33 cellular contexts compared by ENCODE assay signal in the genomic region with DNA sequence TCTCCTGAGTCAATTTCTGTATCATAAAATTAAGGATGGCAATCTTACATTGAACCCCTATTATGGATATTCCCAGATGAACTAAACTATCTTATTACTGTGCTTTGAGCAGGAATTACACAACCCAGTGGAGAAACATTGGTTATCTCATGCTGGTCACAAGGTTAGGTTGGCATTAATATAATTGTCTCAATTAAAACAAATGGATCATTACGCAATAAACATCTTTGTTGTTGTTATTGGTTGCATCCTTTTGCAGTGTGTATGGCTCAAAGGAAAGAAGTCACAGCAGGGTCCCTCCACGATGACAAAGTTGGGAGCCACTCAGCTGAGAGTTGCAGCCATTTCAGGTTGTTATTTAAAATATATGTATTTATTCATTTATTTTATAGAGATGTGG.
"Had no signal": no experiment of that assay in that cellular context is flagged by ENCODE, and none has a peak within 500 bp of the region (broad histone marks: within the 10 kb centered on the region; RNA-seq: fewer than 3 reads in every experiment).

No MANE protein-coding gene starts in this region.

- H3K36me3 ChIP-seq: adrenal gland, ascending aorta, breast epithelium, cardiac muscle cell, colonic mucosa, esophagus squamous epithelium had no signal

- ATAC-seq: activated CD4-positive, alpha-beta T cell treated with anti-CD3 and anti-CD28 coated beads for 36 hours; activated CD8-positive, alpha-beta memory T cell treated with anti-CD3 and anti-CD28 coated beads, Interleukin-2, amount 10 ng/mL, durations not matched to agents 7 days and 5 days; activated CD8-positive, alpha-beta T cell treated with anti-CD3 and anti-CD28 coated beads, Interleukin-2, amount 10 ng/mL, durations not matched to agents 7 days and 5 days; activated naive CD8-positive, alpha-beta T cell treated with anti-CD3 and anti-CD28 coated beads, Interleukin-2, amount 50 U/mL, for 24 hours had no signal

- H3K4me3 ChIP-seq: adrenal gland, ascending aorta, breast epithelium, cardiac muscle cell, colonic mucosa, esophagus squamous epithelium had no signal

- H3K4me3 Mint-ChIP-seq: activated CD4-positive, alpha-beta memory T cell treated with anti-CD3 and anti-CD28 coated beads for 36 hours; activated CD4-positive, alpha-beta T cell treated with anti-CD3 and anti-CD28 coated beads for 36 hours; activated CD4-positive, alpha-beta T cell treated with anti-CD3 and anti-CD28 coated beads, Interleukin-2, amount 10 ng/mL, durations not matched to agents 24 days and 14 days; activated CD8-positive, alpha-beta memory T cell treated with anti-CD3 and anti-CD28 coated beads, Interleukin-2, amount 10 ng/mL, durations not matched to agents 7 days and 5 days; activated CD8-positive, alpha-beta T cell treated with anti-CD3 and anti-CD28 coated beads, Interleukin-2, amount 10 ng/mL, durations not matched to agents 7 days and 5 days; activated naive CD4-positive, alpha-beta T cell treated with anti-CD3 and anti-CD28 coated beads for 36 hours; activated naive CD4-positive, alpha-beta T cell treated with anti-CD3 and anti-CD28 coated beads, Interleukin-2, amount 50 U/mL, for 24 hours; activated naive CD8-positive, alpha-beta T cell treated with anti-CD3 and anti-CD28 coated beads for 36 hours; activated naive CD8-positive, alpha-beta T cell treated with anti-CD3 and anti-CD28 coated beads, Interleukin-2, amount 50 U/mL, for 24 hours; activated T-helper 1 cell treated with anti-CD3 and anti-CD28 coated beads, Interleukin-12 subunit alpha, Interleukin-12 subunit beta, Interleukin-2, Interleukin-4 antibody, amounts not matched to agents 30 ng/mL and 10 ng/mL and 1 ng/mL, durations not matched to agents 14 hours and 24 hours and 36 hours; brain had no signal

- H3K4me1 Mint-ChIP-seq: activated CD4-positive, alpha-beta T cell treated with anti-CD3 and anti-CD28 coated beads for 36 hours; activated CD4-positive, alpha-beta T cell treated with anti-CD3 and anti-CD28 coated beads, Interleukin-2, amount 10 ng/mL, durations not matched to agents 24 days and 14 days; activated naive CD4-positive, alpha-beta T cell treated with anti-CD3 and anti-CD28 coated beads, Interleukin-2, amount 50 U/mL, for 24 hours; activated naive CD8-positive, alpha-beta T cell treated with anti-CD3 and anti-CD28 coated beads for 36 hours; activated naive CD8-positive, alpha-beta T cell treated with anti-CD3 and anti-CD28 coated beads, Interleukin-2, amount 50 U/mL, for 24 hours had no signal

- H3K27me3 Mint-ChIP-seq: activated CD4-positive, alpha-beta memory T cell treated with anti-CD3 and anti-CD28 coated beads for 36 hours; activated CD4-positive, alpha-beta T cell treated with anti-CD3 and anti-CD28 coated beads for 36 hours; activated CD4-positive, alpha-beta T cell treated with anti-CD3 and anti-CD28 coated beads, Interleukin-2, amount 10 ng/mL, durations not matched to agents 24 days and 14 days; activated CD8-positive, alpha-beta memory T cell treated with anti-CD3 and anti-CD28 coated beads, Interleukin-2, amount 10 ng/mL, durations not matched to agents 7 days and 5 days; activated naive CD4-positive, alpha-beta T cell treated with anti-CD3 and anti-CD28 coated beads, Interleukin-2, amount 50 U/mL, for 24 hours; activated naive CD8-positive, alpha-beta T cell treated with anti-CD3 and anti-CD28 coated beads for 36 hours; activated naive CD8-positive, alpha-beta T cell treated with anti-CD3 and anti-CD28 coated beads, Interleukin-2, amount 50 U/mL, for 24 hours had no signal

- H3K9me3 Mint-ChIP-seq: activated CD4-positive, alpha-beta memory T cell treated with anti-CD3 and anti-CD28 coated beads for 36 hours; activated naive CD4-positive, alpha-beta T cell treated with anti-CD3 and anti-CD28 coated beads for 36 hours; activated T-helper 1 cell treated with anti-CD3 and anti-CD28 coated beads, Interleukin-12 subunit alpha, Interleukin-12 subunit beta, Interleukin-2, Interleukin-4 antibody, amounts not matched to agents 30 ng/mL and 10 ng/mL and 1 ng/mL, durations not matched to agents 14 hours and 24 hours and 36 hours; activated T-helper 2 cell treated with anti-CD3 and anti-CD28 coated beads, Interferon-gamma antibody, Interleukin-2, Interleukin-4, amounts not matched to agents 10 μg/mL and 5 μg/mL and 100 μg/mL, durations not matched to agents 14 hours and 24 hours and 36 hours; brain had no signal

- FAIRE-seq: endometrium, endothelial cell of umbilical vein, frontal cortex had no signal

- H3K27ac ChIP-seq: ascending aorta, breast epithelium, cardiac muscle cell, colonic mucosa, epithelial cell of prostate, esophagus squamous epithelium had no signal

- H3K4me1 ChIP-seq: ascending aorta, breast epithelium, colonic mucosa, esophagus squamous epithelium had no signal

- H3K9me3 ChIP-seq: adrenal gland, ascending aorta, breast epithelium, colonic mucosa, esophagus squamous epithelium had no signal

- H3K27me3 ChIP-seq: adrenal gland, ascending aorta, breast epithelium, colonic mucosa, esophagus squamous epithelium had no signal

- H3K36me3 Mint-ChIP-seq: activated CD4-positive, alpha-beta memory T cell treated with anti-CD3 and anti-CD28 coated beads for 36 hours; activated CD8-positive, alpha-beta memory T cell treated with anti-CD3 and anti-CD28 coated beads, Interleukin-2, amount 10 ng/mL, durations not matched to agents 7 days and 5 days; activated naive CD4-positive, alpha-beta T cell treated with anti-CD3 and anti-CD28 coated beads, Interleukin-2, amount 50 U/mL, for 24 hours; activated naive CD8-positive, alpha-beta T cell treated with anti-CD3 and anti-CD28 coated beads for 36 hours; brain had no signal

- H3K27ac Mint-ChIP-seq: activated CD4-positive, alpha-beta memory T cell treated with anti-CD3 and anti-CD28 coated beads for 36 hours; activated CD4-positive, alpha-beta T cell treated with anti-CD3 and anti-CD28 coated beads for 36 hours; activated CD4-positive, alpha-beta T cell treated with anti-CD3 and anti-CD28 coated beads, Interleukin-2, amount 10 ng/mL, durations not matched to agents 24 days and 14 days; activated CD8-positive, alpha-beta memory T cell treated with anti-CD3 and anti-CD28 coated beads, Interleukin-2, amount 10 ng/mL, durations not matched to agents 7 days and 5 days; activated CD8-positive, alpha-beta T cell treated with anti-CD3 and anti-CD28 coated beads, Interleukin-2, amount 10 ng/mL, durations not matched to agents 7 days and 5 days; activated naive CD4-positive, alpha-beta T cell treated with anti-CD3 and anti-CD28 coated beads for 36 hours; activated naive CD4-positive, alpha-beta T cell treated with anti-CD3 and anti-CD28 coated beads, Interleukin-2, amount 50 U/mL, for 24 hours; activated naive CD8-positive, alpha-beta T cell treated with anti-CD3 and anti-CD28 coated beads for 36 hours; activated naive CD8-positive, alpha-beta T cell treated with anti-CD3 and anti-CD28 coated beads, Interleukin-2, amount 50 U/mL, for 24 hours; activated T-helper 1 cell treated with anti-CD3 and anti-CD28 coated beads, Interleukin-12 subunit alpha, Interleukin-12 subunit beta, Interleukin-2, Interleukin-4 antibody, amounts not matched to agents 30 ng/mL and 10 ng/mL and 1 ng/mL, durations not matched to agents 14 hours and 24 hours and 36 hours; activated T-helper 2 cell treated with anti-CD3 and anti-CD28 coated beads, Interferon-gamma antibody, Interleukin-2, Interleukin-4, amounts not matched to agents 10 μg/mL and 5 μg/mL and 100 μg/mL, durations not matched to agents 14 hours and 24 hours and 36 hours; brain had no signal

- DNase-seq: activated CD4-positive, alpha-beta memory T cell treated with anti-CD3 and anti-CD28 coated beads for 36 hours; activated CD4-positive, alpha-beta T cell treated with anti-CD3 and anti-CD28 coated beads for 36 hours; activated CD4-positive, alpha-beta T cell treated with anti-CD3 and anti-CD28 coated beads, Interleukin-2, amount 10 ng/mL, durations not matched to agents 24 days and 14 days; activated CD4-positive, CD25-positive, alpha-beta regulatory T cell; activated CD4-positive, CD25-positive, alpha-beta regulatory T cell treated with anti-CD3 and anti-CD28 coated beads, Interleukin-2, amount 50 U/mL, for 72 hours; activated CD8-positive, alpha-beta memory T cell treated with anti-CD3 and anti-CD28 coated beads, Interleukin-2, amount 10 ng/mL, durations not matched to agents 7 days and 5 days; activated CD8-positive, alpha-beta memory T cell treated with anti-CD3 and anti-CD28 coated beads, Interleukin-2, amount 50 U/mL, for 4 hours; activated CD8-positive, alpha-beta T cell treated with anti-CD3 and anti-CD28 coated beads, Interleukin-2, amount 10 ng/mL, durations not matched to agents 7 days and 5 days; activated effector memory CD4-positive, alpha-beta T cell treated with anti-CD3 and anti-CD28 coated beads, Interleukin-2, amount 50 U/mL, for 16 hours; activated naive CD4-positive, alpha-beta T cell treated with anti-CD3 and anti-CD28 coated beads for 36 hours; activated naive CD8-positive, alpha-beta T cell treated with anti-CD3 and anti-CD28 coated beads for 36 hours; activated naive CD8-positive, alpha-beta T cell treated with anti-CD3 and anti-CD28 coated beads, Interleukin-2, amount 50 U/mL, for 24 hours; activated T-cell treated with anti-CD3 and anti-CD28 coated beads, Interleukin-2, amount 50 U/mL, for 1 hour; activated T-cell treated with anti-CD3 and anti-CD28 coated beads, Interleukin-2, amount 50 U/mL, for 48 hours; adrenal gland; central memory CD4-positive, alpha-beta T cell; cerebellar nuclear complex; colonic mucosa; effector CD8-positive, alpha-beta T cell; esophagus squamous epithelium; head of caudate nucleus; T-helper 2 cell had no signal
